8 cellular contexts compared by ENCODE assay signal in genomic region chr2:144332356-144333143, GRCh38.
DNase-seq lines count a peak whose midpoint lies in the region; ATAC-seq and TF ChIP-seq lines count a peak whose summit lies in the region.

No MANE protein-coding gene starts in this region.

- peak; percentile 92 for ATAC-seq in GM18909 (IDR thresholded peaks at IDR 0.05; ENCODE audit: poor library complexity, unreplicated experiment)
- ATAC-seq in HG03135 (IDR thresholded peaks at IDR 0.05; ENCODE audit: unreplicated experiment) = peak; percentile 92

- peak; percentile 43 for DNase-seq in AG09309 (ENCODE audit: low read depth)
- DNase-seq in NCI-H2171 treated with DMSO at 0.1 percent for 48 hours (lab: John Stamatoyannopoulos, UW) = peak; percentile 88
- peak; percentile 82 to 92 for DNase-seq in cardiac fibroblast (ENCODE audit: low read depth in 2 of 2)
- DNase-seq in islet precursor cell = peak; percentile 95
- DNase-seq in stimulated activated CD4-positive, alpha-beta T cell treated with anti-CD3 and anti-CD28 coated beads, Interleukin-12 subunit alpha, Interleukin-12 subunit beta, amount 100 ng/mL, for 4 hours = peak; percentile 86

- H3K4me3 ChIP-seq in AG09309 (ENCODE audit: control insufficient read depth, low read depth, low read length) (peak overlapping the region; percentile 84), WI38 (ENCODE audit: low read depth, low read length) (peak overlapping the region; percentile 77), cardiac fibroblast (replicated peaks in 1 of 2; ENCODE audit: low read depth in 2 of 2, low read length in 2 of 2) (peak overlapping the region; percentile 60 to 76)

- TF ChIP-seq CTCF in AG09309 (IDR thresholded peaks at IDR 0.05; ENCODE audit: control insufficient read depth, insufficient read depth, low read depth, low read length, missing control alignments) = no peak
- TF ChIP-seq CTCF in WI38 (IDR thresholded peaks at IDR 0.05; ENCODE audit: low read depth, low read length) = no peak
- TF ChIP-seq CTCF in cardiac fibroblast (IDR thresholded peaks at IDR 0.05; ENCODE audit: low read depth, low read length) = no peak

Comparison
In these comparisons a context has a peak if more than half of its experiments do, and no peak if none do; other contexts are left out.
1. Peak in every context shown above with its lines: DNase-seq, ATAC-seq and H3K4me3 ChIP-seq.
2. DNase-seq: peak in every context shown above with its lines; median percentile 95 in islet precursor cell; 88 in NCI-H2171 treated with DMSO at 0.1 percent for 48 hours; 87 in cardiac fibroblast; 86 in stimulated activated CD4-positive, alpha-beta T cell treated with anti-CD3 and anti-CD28 coated beads, Interleukin-12 subunit alpha, Interleukin-12 subunit beta, amount 100 ng/mL, for 4 hours; 43 in AG09309.